ENCODE assay signal across 8 cellular contexts in the genomic region with DNA sequence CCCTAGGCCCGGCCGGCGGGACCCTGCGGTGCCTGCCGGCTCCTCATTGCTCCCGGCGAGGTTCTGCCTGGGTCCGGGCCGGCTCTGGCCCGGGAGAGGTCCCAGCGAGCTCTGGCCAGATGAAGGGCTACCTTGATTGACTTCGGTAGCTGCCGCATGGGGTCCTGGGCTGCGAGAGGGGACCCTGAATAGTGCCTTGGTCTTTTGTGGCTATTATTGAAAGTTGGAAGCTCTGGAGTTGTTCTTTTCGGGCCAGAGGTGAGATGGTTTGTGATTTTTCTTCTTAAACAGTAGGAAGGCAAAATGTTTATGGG. TPM values are rescaled to one million over a fixed set of nuclear protein-coding genes. Genes with fewer than 3 reads are reported as not detected.
DNase-seq lines count a peak whose midpoint lies in the region; ATAC-seq and TF ChIP-seq lines count a peak whose summit lies in the region.

No MANE protein-coding gene starts in this region.

- no peaks in the 10 kb centered on the region for H3K27me3 ChIP-seq in testis

- intact Hi-C loops in testis (cut with DNase I; ENCODE audit: low total_unique reads), result no loop called here

- H3K27ac ChIP-seq in adipose tissue (ENCODE audit: low read depth, low read length) (peak overlapping the region; percentile 39), testis (peak overlapping the region; percentile 92 to 95)

- no peaks in the 10 kb centered on the region for H3K27me3 Mint-ChIP-seq in activated CD4-positive, alpha-beta T cell treated with anti-CD3 and anti-CD28 coated beads, Interleukin-2, amount 10 ng/mL, durations not matched to agents 7 days and 5 days

- peak overlapping the region; percentile 76 for H3K27ac Mint-ChIP-seq in activated CD4-positive, alpha-beta T cell treated with anti-CD3 and anti-CD28 coated beads, Interleukin-2, amount 10 ng/mL, durations not matched to agents 7 days and 5 days

- H3K4me3 ChIP-seq in testis, result peak overlapping the region; percentile 80 to 98

- peaks cover 25% of the 10 kb centered on the region for H3K4me1 Mint-ChIP-seq in activated CD4-positive, alpha-beta T cell treated with anti-CD3 and anti-CD28 coated beads, Interleukin-2, amount 10 ng/mL, durations not matched to agents 7 days and 5 days

- peaks cover 10% of the 10 kb centered on the region for H3K4me1 ChIP-seq in testis

- POLR2A ChIA-PET in activated CD4-positive, alpha-beta T cell treated with anti-CD3 and anti-CD28 coated beads, Interleukin-2, amount 10 ng/mL, durations not matched to agents 7 days and 5 days (lab: Charles Lee), result no interaction called here

- no peaks in the 10 kb centered on the region for H3K9me3 Mint-ChIP-seq in activated CD4-positive, alpha-beta T cell treated with anti-CD3 and anti-CD28 coated beads, Interleukin-2, amount 10 ng/mL, durations not matched to agents 7 days and 5 days

- no peak for DNase-seq in activated CD4-positive, alpha-beta T cell treated with anti-CD3 and anti-CD28 coated beads, Interleukin-2, amount 10 ng/mL, durations not matched to agents 7 days and 5 days
- DNase-seq in activated CD4-positive, alpha-beta T cell treated with anti-CD3 and anti-CD28 coated beads, Interleukin-2, amount 50 U/mL, for 4 hours, result no peak
- peak; percentile 12 for DNase-seq in kidney glomerular epithelial cell (lab: John Stamatoyannopoulos, UW)
- no peak for DNase-seq in testis
- no peak for DNase-seq in UCSD-AML1 (lab: John Stamatoyannopoulos, UW; ENCODE audit: unreplicated experiment)
- DNase-seq in NCI-H526 treated with DMSO at 0.1 percent for 48 hours (lab: John Stamatoyannopoulos, UW), result no peak

- TF ChIP-seq POLR2A in testis (IDR thresholded peaks at IDR 0.05) (no peak), GM18505 (IDR thresholded peaks at IDR 0.05; ENCODE audit: borderline replicate concordance, extremely low read depth, insufficient read depth, insufficient read length) (no peak)

- peaks cover 6% of the 10 kb centered on the region for H3K36me3 Mint-ChIP-seq in activated CD4-positive, alpha-beta T cell treated with anti-CD3 and anti-CD28 coated beads, Interleukin-2, amount 10 ng/mL, durations not matched to agents 7 days and 5 days (ENCODE audit: low read depth)

- no peaks in the 10 kb centered on the region for H3K9me3 ChIP-seq in testis

- H3K4me3 Mint-ChIP-seq in activated CD4-positive, alpha-beta T cell treated with anti-CD3 and anti-CD28 coated beads, Interleukin-2, amount 10 ng/mL, durations not matched to agents 7 days and 5 days, result no peak overlapping the region

- no peak for TF ChIP-seq CTCF in testis (IDR thresholded peaks at IDR 0.05)

- no peak for ATAC-seq in GM18505 (IDR thresholded peaks at IDR 0.05; ENCODE audit: unreplicated experiment)

- CTCF ChIA-PET in activated CD4-positive, alpha-beta T cell treated with anti-CD3 and anti-CD28 coated beads, Interleukin-2, amount 10 ng/mL, durations not matched to agents 7 days and 5 days (lab: Charles Lee), result interaction anchor here (1.3 kb wide), 1 partner anchor 17 kb away, joined by 4 read pairs; no protein-coding TSS in a partner anchor

- no peaks in the 10 kb centered on the region for H3K36me3 ChIP-seq in testis (ENCODE audit: low read depth, missing control alignments)

- 0 to 1% (median 1%) methylated on average over 10 to 15 of the region's 15 CpGs for WGBS in adipose tissue, 3 donors
- 0 to 1% methylated on average over 2 to 14 of the region's 15 CpGs for WGBS in testis, 2 donors

RNA-seq across cellular contexts. Expression of gene NAA35, which starts 0.6 kb away (rescaled TPM):
- 10 to 100 TPM; 20.9 to 22.4 TPM for total RNA-seq in activated CD4-positive, alpha-beta T cell treated with anti-CD3 and anti-CD28 coated beads, Interleukin-2, amount 10 ng/mL, durations not matched to agents 7 days and 5 days
- polyA plus RNA-seq in adipose tissue (1 to 10 TPM; 4.7 to 7.3 (median 7.3) TPM), testis (ENCODE audit: insufficient read depth, low read depth, low replicate concordance) (35.7 TPM)
- 10 to 100 TPM; 32.8 to 41.4 TPM for total RNA-seq in testis
